Comparison of ENCODE assay signal across 8 cellular contexts in the genomic region with DNA sequence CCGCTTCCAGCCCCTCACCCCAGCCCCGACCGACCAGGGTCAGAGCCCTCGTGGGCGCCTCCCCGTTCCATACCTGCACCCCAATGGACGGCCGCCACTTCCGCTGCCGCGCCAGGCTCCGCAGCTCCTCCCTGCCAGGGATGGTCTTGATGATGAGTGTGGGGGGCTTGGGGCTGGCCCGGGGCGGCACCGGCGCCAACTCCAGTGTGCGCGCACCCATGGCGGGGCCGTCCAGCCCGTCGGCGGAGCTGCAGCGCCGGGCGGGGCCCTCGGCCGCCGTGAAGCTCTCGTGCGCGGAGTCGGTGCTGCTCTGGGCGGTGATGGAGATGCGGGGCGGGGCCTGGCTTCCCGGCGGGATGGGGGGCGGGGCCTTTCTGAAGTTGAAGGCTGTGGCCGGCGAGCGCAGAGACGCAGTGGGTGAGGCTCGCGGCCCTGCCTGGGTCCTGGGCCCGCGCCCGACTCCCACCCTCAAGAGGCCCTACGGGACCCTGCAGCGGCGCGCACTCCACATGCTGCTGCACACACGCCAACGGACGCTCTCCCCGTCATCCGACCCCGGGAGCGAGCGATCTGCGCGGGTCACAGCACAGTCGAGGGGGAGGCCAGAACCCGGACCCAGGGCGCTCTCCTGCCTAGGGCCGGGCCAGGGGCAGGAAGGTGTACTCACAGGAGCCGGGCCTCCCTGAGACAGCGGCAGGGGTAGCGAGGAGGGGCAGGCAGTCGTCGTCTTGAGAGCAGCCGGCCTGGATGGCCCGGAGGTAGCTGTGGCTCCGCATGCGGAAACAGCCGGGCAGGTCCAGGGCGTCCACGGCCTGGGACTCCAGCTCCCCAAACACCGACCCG. TPM values are rescaled to one million over a fixed set of nuclear protein-coding genes. Genes with fewer than 3 reads are reported as not detected.
DNase-seq lines count a peak whose midpoint lies in the region; ATAC-seq and TF ChIP-seq lines count a peak whose summit lies in the region.

No MANE protein-coding gene starts in this region.

- TF ChIP-seq CTCF in CD14-positive monocyte (IDR thresholded peaks at IDR 0.05) (no peak), brain microvascular endothelial cell (IDR thresholded peaks at IDR 0.05; ENCODE audit: low read depth, low read length, missing control alignments) (no peak), lung (IDR thresholded peaks at IDR 0.05; ENCODE audit: control extremely low read depth, extremely low read depth) (no peak)

- peaks cover 59 to 78% (median 65%) of the 10 kb centered on the region in 3 donors for H3K27me3 Mint-ChIP-seq in CD14-positive monocyte (ENCODE audit: low read depth in 3 of 3)

- DNase-seq in CD14-positive monocyte (ENCODE audit: low spot score), result no peak
- peak in 4 of 5 donors; percentile 20 to 40 (median 29) for DNase-seq in T-helper 1 cell
- peak; percentile 6 for DNase-seq in brain microvascular endothelial cell
- peak; percentile 44 for DNase-seq in lung (ENCODE audit: low spot score)
- DNase-seq in stimulated activated effector memory CD8-positive, alpha-beta T cell treated with anti-CD3 and anti-CD28 coated beads, Interleukin-12 subunit alpha, Interleukin-12 subunit beta, amount 100 ng/mL, for 72 hours (ENCODE audit: low spot score in 2 of 2), result peak; percentile 43 to 67
- no peak for DNase-seq in cerebellum (ENCODE audit: low spot score)
- no peak for DNase-seq in NCI-H510A treated with DMSO at 0.1 percent for 48 hours (lab: John Stamatoyannopoulos, UW)
- DNase-seq in foreskin melanocyte, result no peak

- H3K4me1 Mint-ChIP-seq in CD14-positive monocyte, result peaks cover 10% of the 10 kb centered on the region
- H3K4me1 Mint-ChIP-seq in stimulated activated effector memory CD8-positive, alpha-beta T cell treated with anti-CD3 and anti-CD28 coated beads, Interleukin-12 subunit alpha, Interleukin-12 subunit beta, amount 100 ng/mL, for 72 hours, result peaks cover 7% of the 10 kb centered on the region

- peaks cover 0 to 3% of the 10 kb centered on the region in 2 donors for H3K36me3 Mint-ChIP-seq in CD14-positive monocyte
- H3K36me3 Mint-ChIP-seq in stimulated activated effector memory CD8-positive, alpha-beta T cell treated with anti-CD3 and anti-CD28 coated beads, Interleukin-12 subunit alpha, Interleukin-12 subunit beta, amount 100 ng/mL, for 72 hours, result no peaks in the 10 kb centered on the region

- H3K27me3 ChIP-seq in brain microvascular endothelial cell (replicated peaks) (peaks cover 21% of the 10 kb centered on the region), lung (ENCODE audit: control insufficient read depth, insufficient read depth) (peaks cover 3% of the 10 kb centered on the region)

- H3K27ac Mint-ChIP-seq in CD14-positive monocyte, result no peak overlapping the region
- H3K27ac Mint-ChIP-seq in stimulated activated effector memory CD8-positive, alpha-beta T cell treated with anti-CD3 and anti-CD28 coated beads, Interleukin-12 subunit alpha, Interleukin-12 subunit beta, amount 100 ng/mL, for 72 hours, result no peak overlapping the region

- no peaks in the 10 kb centered on the region for H3K36me3 ChIP-seq in brain microvascular endothelial cell (replicated peaks)
- H3K36me3 ChIP-seq in lung (ENCODE audit: control insufficient read depth in 2 of 2, insufficient read depth in 2 of 2, low read length in 2 of 2), result no peaks in the 10 kb centered on the region

- peaks cover 0 to 3% of the 10 kb centered on the region in 2 donors for H3K4me1 ChIP-seq in lung (ENCODE audit: control insufficient read depth in 2 of 2, insufficient read depth in 2 of 2, low read length in 2 of 2)

- no peak for ATAC-seq in lung (ENCODE audit: insufficient read depth, low FRiP score)
- ATAC-seq in stimulated activated effector memory CD8-positive, alpha-beta T cell treated with anti-CD3 and anti-CD28 coated beads, Interleukin-12 subunit alpha, Interleukin-12 subunit beta, amount 100 ng/mL, for 72 hours, result peak; percentile 91

- in situ Hi-C loops in brain microvascular endothelial cell (cut with HindIII; ENCODE audit: low pct_ligation_motif_present, low sequenced_read_pairs), result no loop called here

- H3K4me3 ChIP-seq in brain microvascular endothelial cell (ENCODE audit: low read depth, low read length), result peak overlapping the region; percentile 52
- H3K4me3 ChIP-seq in lung, result no peak overlapping the region

- WGBS in lung, 2 donors, result 3 to 4% methylated on average over 73 to 80 of the region's 80 CpGs

- H3K9me3 ChIP-seq in lung (ENCODE audit: control insufficient read depth in 2 of 2, insufficient read depth in 1 of 2, low read length in 1 of 2), result peaks cover 0 to 6% of the 10 kb centered on the region in 2 donors

- peaks cover 0 to 10% (median 7%) of the 10 kb centered on the region in 7 donors for H3K9me3 Mint-ChIP-seq in CD14-positive monocyte
- H3K9me3 Mint-ChIP-seq in stimulated activated effector memory CD8-positive, alpha-beta T cell treated with anti-CD3 and anti-CD28 coated beads, Interleukin-12 subunit alpha, Interleukin-12 subunit beta, amount 100 ng/mL, for 72 hours, result no peaks in the 10 kb centered on the region

- intact Hi-C loops in CD14-positive monocyte (cut with micrococcal nuclease), result no loop called here

- H3K27ac ChIP-seq in brain microvascular endothelial cell (no peak overlapping the region), lung (ENCODE audit: low read depth in 1 of 2, low read length in 1 of 2) (no peak overlapping the region)

- H3K4me3 Mint-ChIP-seq in CD14-positive monocyte, result peak overlapping the region; percentile 68 to 81
- peak overlapping the region; percentile 73 for H3K4me3 Mint-ChIP-seq in stimulated activated effector memory CD8-positive, alpha-beta T cell treated with anti-CD3 and anti-CD28 coated beads, Interleukin-12 subunit alpha, Interleukin-12 subunit beta, amount 100 ng/mL, for 72 hours

RNA-seq across cellular contexts. Expression of a gene that starts 26.1 kb away (rescaled TPM):
- polyA plus RNA-seq in CD14-positive monocyte (100 to 1,000 TPM in 1 of 2 donors, 10 to 100 TPM in 1; 93.7 to 121 TPM), lung (10 to 100 TPM; 17.9 to 67.8 TPM)
- total RNA-seq in lung (10 to 100 TPM; 19.5 to 50.8 TPM), cerebellum (14.2 TPM)

RNA-seq across cellular contexts. Expression of a gene that starts 43.8 kb away (rescaled TPM):
- polyA plus RNA-seq in CD14-positive monocyte, result under 1 TPM; 0.10 to 0.16 TPM
- under 1 TPM; 0.17 to 0.89 TPM for total RNA-seq in lung
- under 1 TPM; 0.10 to 0.26 TPM for polyA plus RNA-seq in lung
- 15.5 TPM for total RNA-seq in cerebellum

Comparison
In these comparisons a context has a peak if more than half of its experiments do, and no peak if none do; other contexts are left out.
1. DNase-seq: peak in T-helper 1 cell (4 of 5), brain microvascular endothelial cell (single experiment), lung (single experiment) and stimulated activated effector memory CD8-positive, alpha-beta T cell treated with anti-CD3 and anti-CD28 coated beads, Interleukin-12 subunit alpha, Interleukin-12 subunit beta, amount 100 ng/mL, for 72 hours (2 of 2); none in CD14-positive monocyte (single experiment), cerebellum (single experiment), NCI-H510A treated with DMSO at 0.1 percent for 48 hours (single experiment) and foreskin melanocyte (single experiment).